Comparison of ENCODE assay signal across 17 cellular contexts in genomic region chr20:49563015-49563980, GRCh38. TPM values are rescaled to one million over a fixed set of nuclear protein-coding genes. Genes with fewer than 3 reads are reported as not detected.
A peak's percentile ranks its signal among the peaks of the same experiment; 100 is the strongest.
DNase-seq lines count a peak whose midpoint lies in the region; ATAC-seq and TF ChIP-seq lines count a peak whose summit lies in the region.
"Had no signal": no experiment of that assay in that cellular context is flagged by ENCODE, and none has a peak within 500 bp of the region (broad histone marks: within the 10 kb centered on the region; RNA-seq: fewer than 3 reads in every experiment).

No MANE protein-coding gene starts in this region.

- in situ Hi-C loops in G401 (cut with HindIII; ENCODE audit: low sequenced_read_pairs), result no loop called here

- no peaks in the 10 kb centered on the region for H3K27me3 Mint-ChIP-seq in Caco-2 (ENCODE audit: insufficient read depth, unreplicated experiment)
- H3K27me3 Mint-ChIP-seq in CD4-positive, alpha-beta memory T cell, result peaks cover 17 to 22% of the 10 kb centered on the region in 2 donors

- ATAC-seq in left lung (no peak), HG03045 (IDR thresholded peaks at IDR 0.05; ENCODE audit: unreplicated experiment) (no peak), HG03025 (IDR thresholded peaks at IDR 0.05; ENCODE audit: low FRiP score, unreplicated experiment) (no peak)
- ATAC-seq: effector memory CD8-positive, alpha-beta T cell; naive thymus-derived CD8-positive, alpha-beta T cell had no signal

- H3K4me1 ChIP-seq in Caco-2 (peaks cover 22% of the 10 kb centered on the region), left lung (peaks cover 4 to 13% of the 10 kb centered on the region in 2 donors), sigmoid colon (peaks cover 0 to 51% (median 31%) of the 10 kb centered on the region in 4 donors)
- H3K4me1 ChIP-seq in CD4-positive, alpha-beta memory T cell (ENCODE audit: insufficient read depth, low read length), result no peaks in the 10 kb centered on the region

- WGBS in sigmoid colon, 2 donors, result 90% methylated on average over 6 of the region's 6 CpGs

- H3K9me3 ChIP-seq in Caco-2 (no peaks in the 10 kb centered on the region), left lung (no peaks in the 10 kb centered on the region), sigmoid colon (no peaks in the 10 kb centered on the region)
- no peaks in the 10 kb centered on the region for H3K9me3 ChIP-seq in CD4-positive, alpha-beta memory T cell (ENCODE audit: control insufficient read depth in 1 of 2, low read length in 2 of 2)

- TF ChIP-seq POLR2A in sigmoid colon (IDR thresholded peaks at IDR 0.05), result no peak

- BruUV-seq in Caco-2 (replicated peaks; lab: Mats Ljungman, UMichigan), result no TSS peak

- H3K4me3 ChIP-seq in Caco-2 (ENCODE audit: low read depth, low read length) (no peak overlapping the region), left lung (no peak overlapping the region), sigmoid colon (peak overlapping the region in 2 of 4 donors; percentile 18 to 22)
- H3K4me3 ChIP-seq in CD4-positive, alpha-beta memory T cell (ENCODE audit: low read length in 2 of 2), result no peak overlapping the region

- no peak for TF ChIP-seq EP300 in sigmoid colon (IDR thresholded peaks at IDR 0.05)

- H3K27ac ChIP-seq in left lung, result peak overlapping the region; percentile 53 to 62
- H3K27ac ChIP-seq in sigmoid colon, result peak overlapping the region; percentile 75 to 91 (median 78)
- H3K27ac ChIP-seq in CD4-positive, alpha-beta memory T cell (ENCODE audit: low read depth, low read length), result no peak overlapping the region
- H3K27ac ChIP-seq: RWPE1 had no signal

- intact Hi-C loops in Caco-2 (cut with micrococcal nuclease; ENCODE audit: unreplicated experiment), result no loop called here
- intact Hi-C loops in left lung (cut with DNase I), result no loop called here
- intact Hi-C loops in sigmoid colon (cut with DNase I), result no loop called here
- intact Hi-C loops in CD4-positive, alpha-beta memory T cell (cut with micrococcal nuclease), result no loop called here

- DNase-seq in Caco-2 (peak in 1 of 2 experiments; percentile 23), MV-4-11 (lab: John Stamatoyannopoulos, UW) (peak; percentile 14), left lung (no peak), sigmoid colon (peak; percentile 30), G401 (ENCODE audit: low spot score) (no peak)
- DNase-seq in CD4-positive, alpha-beta memory T cell, result no peak
- DNase-seq: activated CD4-positive, alpha-beta T cell treated with anti-CD3 and anti-CD28 coated beads, Interleukin-2, amount 50 U/mL, for 4 hours; DMS79 treated with DMSO at 0.1 percent for 48 hours; effector memory CD8-positive, alpha-beta T cell; naive thymus-derived CD8-positive, alpha-beta T cell; NCI-H1694; NCI-H524 treated with DMSO at 0.1 percent for 48 hours; small intestine had no signal

- TF ChIP-seq CTCF in Caco-2 (IDR thresholded peaks at IDR 0.05; ENCODE audit: insufficient read depth in 1 of 2, low read depth in 1 of 2, low read length in 1 of 2, severe bottlenecking in 1 of 2, unreplicated experiment in 1 of 2), result no peak
- TF ChIP-seq CTCF in left lung (IDR thresholded peaks at IDR 0.05), result no peak
- no peak for TF ChIP-seq CTCF in sigmoid colon (IDR thresholded peaks at IDR 0.05)

- CTCF ChIA-PET in Caco-2 (lab: Charles Lee), result no interaction called here
- CTCF ChIA-PET in CD4-positive, alpha-beta memory T cell (lab: Charles Lee; ENCODE audit: partially characterized antibody), result no interaction called here

- POLR2A ChIA-PET in Caco-2 (lab: Charles Lee), result no interaction called here
- POLR2A ChIA-PET in CD4-positive, alpha-beta memory T cell (lab: Charles Lee; ENCODE audit: partially characterized antibody), result no interaction called here

- no peaks in the 10 kb centered on the region for H3K9me3 Mint-ChIP-seq in Caco-2 (ENCODE audit: unreplicated experiment)
- peaks cover 0 to 1% (median 0%) of the 10 kb centered on the region in 8 donors for H3K9me3 Mint-ChIP-seq in CD4-positive, alpha-beta memory T cell
- H3K9me3 Mint-ChIP-seq: effector memory CD8-positive, alpha-beta T cell had no signal

- no peaks in the 10 kb centered on the region for H3K36me3 ChIP-seq in Caco-2 (ENCODE audit: control insufficient read depth, insufficient read depth, low read length)
- no peaks in the 10 kb centered on the region for H3K36me3 ChIP-seq in left lung
- H3K36me3 ChIP-seq in sigmoid colon, result no peaks in the 10 kb centered on the region
- H3K36me3 ChIP-seq in CD4-positive, alpha-beta memory T cell (ENCODE audit: insufficient read depth, low read length), result no peaks in the 10 kb centered on the region

- H3K36me3 Mint-ChIP-seq in Caco-2 (ENCODE audit: insufficient read depth, unreplicated experiment), result no peaks in the 10 kb centered on the region
- no peaks in the 10 kb centered on the region for H3K36me3 Mint-ChIP-seq in CD4-positive, alpha-beta memory T cell
- H3K36me3 Mint-ChIP-seq: naive thymus-derived CD8-positive, alpha-beta T cell had no signal

- H3K4me1 Mint-ChIP-seq in Caco-2 (ENCODE audit: low read depth, unreplicated experiment), result peaks cover 24% of the 10 kb centered on the region
- H3K4me1 Mint-ChIP-seq in CD4-positive, alpha-beta memory T cell, result peaks cover 0 to 2% (median under 1%) of the 10 kb centered on the region in 4 donors

- H3K27ac Mint-ChIP-seq in Caco-2 (ENCODE audit: unreplicated experiment), result peak overlapping the region; percentile 2
- peak overlapping the region in 1 of 7 donors; percentile 8 for H3K27ac Mint-ChIP-seq in CD4-positive, alpha-beta memory T cell
- H3K27ac Mint-ChIP-seq: effector memory CD8-positive, alpha-beta T cell had no signal

- no peak overlapping the region for H3K4me3 Mint-ChIP-seq in Caco-2 (ENCODE audit: unreplicated experiment)
- no peak overlapping the region for H3K4me3 Mint-ChIP-seq in CD4-positive, alpha-beta memory T cell
- H3K4me3 Mint-ChIP-seq: effector memory CD8-positive, alpha-beta T cell; naive thymus-derived CD8-positive, alpha-beta T cell had no signal

- H3K27me3 ChIP-seq in Caco-2 (replicated peaks; ENCODE audit: control insufficient read depth, insufficient read depth, low read length) (no peaks in the 10 kb centered on the region), left lung (peaks cover 15 to 39% of the 10 kb centered on the region in 2 donors), sigmoid colon (peaks cover 0 to 10% (median 5%) of the 10 kb centered on the region in 3 donors)
- peaks cover 14% of the 10 kb centered on the region for H3K27me3 ChIP-seq in CD4-positive, alpha-beta memory T cell (ENCODE audit: insufficient read depth, low read length)
- H3K27me3 ChIP-seq: brain microvascular endothelial cell had no signal

RNA-seq across cellular contexts. Expression of gene PTGIS, which starts 4.6 kb away (rescaled TPM):
- 1.9 and 2.7 TPM in 2 replicates for total RNA-seq in Caco-2 (2022)
- total RNA-seq in left lung, result 10 to 100 TPM; 32.9 to 46.0 TPM
- 100 to 1,000 TPM in 1 of 4 donors, 10 to 100 TPM in 3; 55.3 to 241 (median 82.5) TPM for total RNA-seq in sigmoid colon
- polyA plus RNA-seq in sigmoid colon, result 10 to 100 TPM in 1 of 3 donors, 1 to 10 TPM in 1, under 1 TPM in 1; 0.46 to 12.0 (median 5.8) TPM
- not detected for total RNA-seq in CD4-positive, alpha-beta memory T cell
- not detected for polyA plus RNA-seq in CD4-positive, alpha-beta memory T cell
- 13.6 and 15.3 TPM in 2 replicates for total RNA-seq in G401 (2014; rRNA removed; shearing (Covaris generic))
- total RNA-seq: naive thymus-derived CD8-positive, alpha-beta T cell had no signal
- polyA plus RNA-seq: naive thymus-derived CD8-positive, alpha-beta T cell had no signal

Comparison
In these comparisons a context has a peak if more than half of its experiments do, and no peak if none do; other contexts are left out.
1. DNase-seq: peak in MV-4-11 (single experiment) and sigmoid colon (single experiment); none in left lung (0 of 2), CD4-positive, alpha-beta memory T cell (0 of 5) and G401 (single experiment).